Comparison of ENCODE assay signal across 10 cellular contexts in genomic region chr7:129851810-129852209, GRCh38.
"Had no signal": no experiment of that assay in that cellular context is flagged by ENCODE, and none has a peak within 500 bp of the region (broad histone marks: within the 10 kb centered on the region; RNA-seq: fewer than 3 reads in every experiment).

No MANE protein-coding gene starts in this region.

- H3K36me3 ChIP-seq: right atrium auricular region had no signal

- H3K27ac Mint-ChIP-seq: activated naive CD4-positive, alpha-beta T cell treated with anti-CD3 and anti-CD28 coated beads for 36 hours; stimulated activated memory B cell treated with anti-CD40 and anti-IgM and Interleukin-4, amounts not matched to agents 10 μg/mL and 1 μg/mL and 100 μg/mL, for 72 hours had no signal

- H3K27me3 ChIP-seq: heart left ventricle, right atrium auricular region, tibial nerve had no signal

- ATAC-seq: heart left ventricle; left ventricle myocardium superior; stimulated activated memory B cell treated with anti-CD40 and anti-IgM and Interleukin-4, amounts not matched to agents 10 μg/mL and 1 μg/mL and 100 μg/mL, for 72 hours had no signal

- H3K9me3 ChIP-seq: heart left ventricle, right atrium auricular region, tibial nerve had no signal

- H3K27me3 Mint-ChIP-seq: central memory CD8-positive, alpha-beta T cell; stimulated activated memory B cell treated with anti-CD40 and anti-IgM and Interleukin-4, amounts not matched to agents 10 μg/mL and 1 μg/mL and 100 μg/mL, for 72 hours had no signal

- H3K4me3 ChIP-seq: heart left ventricle, right atrium auricular region, smooth muscle cell, tibial nerve had no signal

- H3K4me2 ChIP-seq: smooth muscle cell had no signal

- H3K4me3 Mint-ChIP-seq: activated naive CD4-positive, alpha-beta T cell treated with anti-CD3 and anti-CD28 coated beads for 36 hours; central memory CD8-positive, alpha-beta T cell; stimulated activated memory B cell treated with anti-CD40 and anti-IgM and Interleukin-4, amounts not matched to agents 10 μg/mL and 1 μg/mL and 100 μg/mL, for 72 hours had no signal

- DNase-seq: activated CD4-positive, alpha-beta T cell treated with anti-CD3 and anti-CD28 coated beads for 48 hours; activated naive CD4-positive, alpha-beta T cell treated with anti-CD3 and anti-CD28 coated beads for 36 hours; effector memory CD4-positive, alpha-beta T cell; heart left ventricle; left ventricle myocardium superior had no signal

- H3K27ac ChIP-seq: right atrium auricular region, tibial nerve had no signal

- H3K9me3 Mint-ChIP-seq: activated naive CD4-positive, alpha-beta T cell treated with anti-CD3 and anti-CD28 coated beads for 36 hours; central memory CD8-positive, alpha-beta T cell; stimulated activated memory B cell treated with anti-CD40 and anti-IgM and Interleukin-4, amounts not matched to agents 10 μg/mL and 1 μg/mL and 100 μg/mL, for 72 hours had no signal
